Comparison of ENCODE assay signal across 19 cellular contexts in genomic region chr2:65116645-65117044, GRCh38.
"Had no signal": no experiment of that assay in that cellular context is flagged by ENCODE, and none has a peak within 500 bp of the region (broad histone marks: within the 10 kb centered on the region; RNA-seq: fewer than 3 reads in every experiment).

No MANE protein-coding gene starts in this region.

- H3K36me3 ChIP-seq: esophagus squamous epithelium, ovary, sigmoid colon had no signal

- H3K27me3 Mint-ChIP-seq: central memory CD8-positive, alpha-beta T cell; memory B cell had no signal

- H3K4me3 ChIP-seq: esophagus squamous epithelium, hepatocyte, ovary, sigmoid colon had no signal

- H3K9me3 ChIP-seq: esophagus squamous epithelium, ovary, sigmoid colon had no signal

- ATAC-seq: left ventricle myocardium superior; stimulated activated effector memory CD8-positive, alpha-beta T cell treated with anti-CD3 and anti-CD28 coated beads, Interleukin-12 subunit alpha, Interleukin-12 subunit beta, amount 100 ng/mL, for 72 hours had no signal

- H3K9me3 Mint-ChIP-seq: central memory CD8-positive, alpha-beta T cell; memory B cell; stimulated activated effector memory CD8-positive, alpha-beta T cell treated with anti-CD3 and anti-CD28 coated beads, Interleukin-12 subunit alpha, Interleukin-12 subunit beta, amount 100 ng/mL, for 72 hours had no signal

- DNase-seq: activated CD4-positive, alpha-beta T cell treated with anti-CD3 and anti-CD28 coated beads, Interleukin-2, amount 50 U/mL, for 4 hours; activated CD4-positive, CD25-positive, alpha-beta regulatory T cell treated with anti-CD3 and anti-CD28 coated beads, Interleukin-2, amount 50 U/mL, for 72 hours; activated gamma-delta T cell; activated T-cell treated with anti-CD3 and anti-CD28 coated beads for 4 hours; anterior cingulate cortex; brain microvascular endothelial cell; cortex of kidney; effector CD4-positive, alpha-beta T cell; esophagus squamous epithelium; left ventricle myocardium superior; nephron progenitor cell; ovary; sigmoid colon; stimulated activated CD4-positive, alpha-beta T cell treated with anti-CD3 and anti-CD28 coated beads, Interleukin-2, amount 100 ng/mL, for 24 hours; T-helper 2 cell had no signal

- H2AFZ ChIP-seq: hepatocyte had no signal

- H3K27ac ChIP-seq: brain microvascular endothelial cell, esophagus squamous epithelium, hepatocyte, ovary, sigmoid colon had no signal

- H3K4me1 Mint-ChIP-seq: nephron progenitor cell had no signal

- H3K4me3 Mint-ChIP-seq: central memory CD8-positive, alpha-beta T cell; memory B cell; nephron progenitor cell; stimulated activated effector memory CD8-positive, alpha-beta T cell treated with anti-CD3 and anti-CD28 coated beads, Interleukin-12 subunit alpha, Interleukin-12 subunit beta, amount 100 ng/mL, for 72 hours had no signal

- H3K4me2 ChIP-seq: hepatocyte had no signal

- H3K27ac Mint-ChIP-seq: memory B cell; nephron progenitor cell; stimulated activated effector memory CD8-positive, alpha-beta T cell treated with anti-CD3 and anti-CD28 coated beads, Interleukin-12 subunit alpha, Interleukin-12 subunit beta, amount 100 ng/mL, for 72 hours had no signal
